Comparison of ENCODE assay signal across 8 cellular contexts in the genomic region with DNA sequence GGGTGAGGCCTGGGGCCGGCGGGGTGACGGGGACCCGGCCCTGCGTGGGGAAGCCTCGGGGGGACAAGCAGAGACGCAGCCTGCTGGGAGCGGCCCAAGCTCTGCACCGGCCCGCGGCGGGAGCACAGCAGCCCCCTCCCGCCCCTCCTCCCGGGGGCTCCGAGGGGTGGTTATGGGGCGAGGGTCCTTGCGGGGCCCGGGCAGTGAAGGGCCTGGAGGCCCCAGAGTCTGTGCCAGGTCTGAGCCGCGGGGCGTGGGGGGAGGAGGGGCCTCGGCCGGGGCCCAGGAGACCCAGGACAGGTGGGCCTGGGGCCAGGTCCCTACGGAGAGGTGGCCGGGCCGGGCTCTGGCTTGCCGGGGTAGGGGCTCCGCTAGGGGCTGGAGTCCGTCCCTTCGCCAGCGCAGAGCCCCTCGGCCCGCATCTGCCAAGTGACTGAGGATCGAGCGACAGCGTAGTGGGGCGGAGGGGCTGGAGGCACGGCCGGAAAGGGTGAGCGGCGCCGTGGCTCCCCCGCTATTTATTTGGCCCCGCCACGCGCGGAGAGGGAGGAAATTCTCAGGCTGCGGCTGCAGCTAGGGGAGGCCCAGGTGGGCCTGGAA. TPM values are rescaled to one million over a fixed set of nuclear protein-coding genes. Genes with fewer than 3 reads are reported as not detected.
DNase-seq lines count a peak whose midpoint lies in the region; ATAC-seq and TF ChIP-seq lines count a peak whose summit lies in the region.

No MANE protein-coding gene starts in this region.

- H3K4me3 ChIP-seq in breast epithelium, result peak overlapping the region; percentile 58 to 79 (median 74)
- peak overlapping the region; percentile 50 for H3K4me3 ChIP-seq in mesodermal cell (ENCODE audit: extremely low read depth, insufficient read depth, low read length, poor library complexity, severe bottlenecking)
- peak overlapping the region; percentile 67 to 76 for H3K4me3 ChIP-seq in vagina

- H3K27ac ChIP-seq in breast epithelium (peak overlapping the region; percentile 48 to 88), mesodermal cell (ENCODE audit: low read depth, low read length, severe bottlenecking) (no peak overlapping the region), vagina (peak overlapping the region; percentile 44)

- no peaks in the 10 kb centered on the region for H3K36me3 ChIP-seq in breast epithelium
- H3K36me3 ChIP-seq in mesodermal cell (ENCODE audit: control insufficient read depth, insufficient read depth, low read length), result no peaks in the 10 kb centered on the region
- no peaks in the 10 kb centered on the region for H3K36me3 ChIP-seq in vagina

- intact Hi-C loops in Right ventricle myocardium superior (cut with DNase I) (loop anchor here (5.0 kb wide), 1 partner anchor 155 kb away; no protein-coding TSS in a partner anchor), Right ventricle myocardium inferior (cut with DNase I) (loop anchor here (2.0 kb wide), 1 partner anchor 32 kb away; no protein-coding TSS in a partner anchor), breast epithelium (cut with DNase I; ENCODE audit: low total_unique reads) (no loop called here), vagina (cut with DNase I) (loop anchor here (10.0 kb wide), 1 partner anchor 82 kb away; no protein-coding TSS in a partner anchor)

- ATAC-seq in Right ventricle myocardium superior (ENCODE audit: poor library complexity) (peak; percentile 2), Right ventricle myocardium inferior (no peak), HG02852 (IDR thresholded peaks at IDR 0.05; ENCODE audit: unreplicated experiment) (no peak)

- TF ChIP-seq POLR2A in breast epithelium (IDR thresholded peaks at IDR 0.05) (no peak), vagina (IDR thresholded peaks at IDR 0.05) (no peak)

- H3K27me3 ChIP-seq in breast epithelium, result peaks cover 0 to 3% of the 10 kb centered on the region in 2 donors
- H3K27me3 ChIP-seq in vagina, result no peaks in the 10 kb centered on the region

- peaks cover 4 to 24% of the 10 kb centered on the region in 2 donors for H3K4me1 ChIP-seq in breast epithelium
- H3K4me1 ChIP-seq in mesodermal cell (ENCODE audit: control insufficient read depth, insufficient read depth, low read length, poor library complexity, severe bottlenecking), result peaks cover 5% of the 10 kb centered on the region
- peaks cover 30% of the 10 kb centered on the region for H3K4me1 ChIP-seq in vagina

- DNase-seq in Right ventricle myocardium superior (no peak), Right ventricle myocardium inferior (ENCODE audit: missing footprints) (no peak), breast epithelium (ENCODE audit: low spot score in 2 of 2) (no peak), vagina (ENCODE audit: extremely low spot score in 2 of 2) (no peak), SKM-1 (lab: John Stamatoyannopoulos, UW; ENCODE audit: unreplicated experiment) (no peak), DMS 273 (lab: John Stamatoyannopoulos, UW; ENCODE audit: unreplicated experiment) (no peak)

- no peaks in the 10 kb centered on the region for H3K9me3 ChIP-seq in breast epithelium
- no peaks in the 10 kb centered on the region for H3K9me3 ChIP-seq in mesodermal cell (ENCODE audit: control insufficient read depth, low read length)
- no peaks in the 10 kb centered on the region for H3K9me3 ChIP-seq in vagina

- TF ChIP-seq CTCF in breast epithelium (IDR thresholded peaks at IDR 0.05) (no peak), vagina (IDR thresholded peaks at IDR 0.05) (no peak)

- WGBS in mesodermal cell (ENCODE audit: insufficient coverage in 2 of 2), 2 experiments, result 31 to 34% methylated on average over 24 to 29 of the region's 48 CpGs

RNA-seq across cellular contexts. Expression of a gene that starts 0.5 kb away (rescaled TPM):
- total RNA-seq in Right ventricle myocardium superior, result 3.1 TPM
- total RNA-seq in Right ventricle myocardium inferior, result 3.4 TPM
- total RNA-seq in breast epithelium, result 1 to 10 TPM; 2.4 to 9.2 (median 9.2) TPM
- polyA plus RNA-seq in mesodermal cell (2013, experiment 1 of 2), result 6.6 TPM
- polyA plus RNA-seq in mesodermal cell (2013, experiment 2 of 2), result 4.8 TPM
- total RNA-seq in vagina, result 9.3 TPM

RNA-seq across cellular contexts. Expression of a gene that starts 35.8 kb away (rescaled TPM):
- total RNA-seq in Right ventricle myocardium superior (6.2 TPM), Right ventricle myocardium inferior (6.4 TPM), breast epithelium (1 to 10 TPM; 4.9 to 7.8 (median 6.7) TPM), vagina (5.9 TPM)
- 11.7 TPM for polyA plus RNA-seq in mesodermal cell (2013, experiment 1 of 2)
- polyA plus RNA-seq in mesodermal cell (2013, experiment 2 of 2), result 12.2 TPM

RNA-seq across cellular contexts. Expression of a gene that starts 40.2 kb away (rescaled TPM):
- 71.8 TPM for total RNA-seq in Right ventricle myocardium superior
- total RNA-seq in Right ventricle myocardium inferior, result 82.0 TPM
- total RNA-seq in breast epithelium, result 10 to 100 TPM; 24.1 to 32.8 (median 32.8) TPM
- 50.0 TPM for polyA plus RNA-seq in mesodermal cell (2013, experiment 1 of 2)
- 33.7 TPM for polyA plus RNA-seq in mesodermal cell (2013, experiment 2 of 2)
- 7.6 TPM for total RNA-seq in vagina

RNA-seq across cellular contexts. Expression of a gene that starts 52.3 kb away (rescaled TPM):
- total RNA-seq in Right ventricle myocardium superior (1,011 TPM), Right ventricle myocardium inferior (1,081 TPM), breast epithelium (100 to 1,000 TPM in 1 of 3 donors, 10 to 100 TPM in 2; 46.2 to 146 (median 92.1) TPM), vagina (126 TPM)
- polyA plus RNA-seq in mesodermal cell (2013, experiment 1 of 2), result 108 TPM
- 76.1 TPM for polyA plus RNA-seq in mesodermal cell (2013, experiment 2 of 2)
